In genomic region chr11:61290905-61291690, GRCh38 we compare ENCODE assay signal across 16 cellular contexts.
DNase-seq lines count a peak whose midpoint lies in the region; ATAC-seq and TF ChIP-seq lines count a peak whose summit lies in the region.
"Had no signal": no experiment of that assay in that cellular context is flagged by ENCODE, and none has a peak within 500 bp of the region (broad histone marks: within the 10 kb centered on the region; RNA-seq: fewer than 3 reads in every experiment).

No MANE protein-coding gene starts in this region.

- H3K4me3 ChIP-seq in NB4 (ENCODE audit: low read depth, low read length) = no peak overlapping the region
- no peak overlapping the region for H3K4me3 ChIP-seq in choroid plexus epithelial cell (ENCODE audit: low read depth, low read length)
- H3K4me3 ChIP-seq: ovary, SK-N-MC, smooth muscle cell had no signal

- ATAC-seq in HG03565 (IDR thresholded peaks at IDR 0.05; ENCODE audit: unreplicated experiment) (no peak), GM19395 (IDR thresholded peaks at IDR 0.05; ENCODE audit: unreplicated experiment) (no peak), GM21786 (IDR thresholded peaks at IDR 0.05; ENCODE audit: unreplicated experiment) (no peak)

- peak; percentile 13 for DNase-seq in stimulated activated CD4-positive, alpha-beta T cell treated with anti-CD3 and anti-CD28 coated beads, Interleukin-4, amount 100 ng/mL, for 1 hour
- no peak for DNase-seq in stimulated activated CD4-positive, alpha-beta T cell treated with anti-CD3 and anti-CD28 coated beads, Interleukin-12 subunit alpha, Interleukin-12 subunit beta, amount 100 ng/mL, for 4 hours
- DNase-seq in NB4 (ENCODE audit: low read depth) = peak; percentile 52
- no peak for DNase-seq in choroid plexus epithelial cell (ENCODE audit: low read depth)
- DNase-seq in medulla oblongata (ENCODE audit: extremely low spot score) = no peak
- DNase-seq: activated naive CD4-positive, alpha-beta T cell treated with anti-CD3 and anti-CD28 coated beads, Interleukin-2, amount 10 ng/mL, durations not matched to agents 7 days and 5 days; caudate nucleus; IMR-90; islet precursor cell; NCI-H2227 treated with DMSO at 0.1 percent for 48 hours; ovary had no signal

- no peak for TF ChIP-seq POLR2A in NB4 (IDR thresholded peaks at IDR 0.05; ENCODE audit: extremely low read depth, insufficient read length)

- TF ChIP-seq CTCF in NB4 (IDR thresholded peaks at IDR 0.05; ENCODE audit: low read depth, low read length) = peak; percentile 63
- peak; percentile 16 for TF ChIP-seq CTCF in choroid plexus epithelial cell (conservative IDR thresholded peaks at IDR 0.05; ENCODE audit: low read depth, low read length)

Comparison
In these comparisons a context has a peak if more than half of its experiments do, and no peak if none do; other contexts are left out.
1. DNase-seq: peak in stimulated activated CD4-positive, alpha-beta T cell treated with anti-CD3 and anti-CD28 coated beads, Interleukin-4, amount 100 ng/mL, for 1 hour (single experiment) and NB4 (single experiment); none in stimulated activated CD4-positive, alpha-beta T cell treated with anti-CD3 and anti-CD28 coated beads, Interleukin-12 subunit alpha, Interleukin-12 subunit beta, amount 100 ng/mL, for 4 hours (single experiment), choroid plexus epithelial cell (single experiment) and medulla oblongata (single experiment).